9 cellular contexts compared by ENCODE assay signal in genomic region chr1:220748091-220748934, GRCh38. TPM values are rescaled to one million over a fixed set of nuclear protein-coding genes. Genes with fewer than 3 reads are reported as not detected.
DNase-seq lines count a peak whose midpoint lies in the region; ATAC-seq and TF ChIP-seq lines count a peak whose summit lies in the region.
"Had no signal": no experiment of that assay in that cellular context is flagged by ENCODE, and none has a peak within 500 bp of the region (broad histone marks: within the 10 kb centered on the region; RNA-seq: fewer than 3 reads in every experiment).

Gene MTARC2 (plus strand): TSS chr1:220748322. CDS start chr1:220748532, 210 bp downstream.

- H3K4me3 ChIP-seq in mesodermal cell (ENCODE audit: extremely low read depth, insufficient read depth, low read length, poor library complexity, severe bottlenecking) (peak within 1 kb of the TSS; percentile 45), thoracic aorta (peak within 1 kb of the TSS; percentile 77)

- H3K27ac ChIP-seq in mesodermal cell (ENCODE audit: low read depth, low read length, severe bottlenecking) (no peak within 1 kb of the TSS), thoracic aorta (peak within 1 kb of the TSS; percentile 82 to 84)
- H3K27ac ChIP-seq: BLaER1 treated with 17β-estradiol and CSF1 and Interleukin-3, amounts not matched to agents 10 nM and 100 nM had no signal

- 1% methylated on average over 42 to 68 of the region's 76 CpGs for WGBS in mesodermal cell (ENCODE audit: insufficient coverage in 2 of 2), 2 experiments

- no peaks in the 10 kb centered on the region for H3K4me1 ChIP-seq in mesodermal cell (ENCODE audit: control insufficient read depth, insufficient read depth, low read length, poor library complexity, severe bottlenecking)
- H3K4me1 ChIP-seq in thoracic aorta (ENCODE audit: control insufficient read depth in 1 of 2, low read depth in 2 of 2): peaks cover 11 to 46% of the 10 kb centered on the region in 2 donors
- H3K4me1 ChIP-seq: BLaER1 treated with 17β-estradiol and CSF1 and Interleukin-3, amounts not matched to agents 10 nM and 100 nM had no signal

- TF ChIP-seq CTCF in thoracic aorta (IDR thresholded peaks at IDR 0.05): no peak

- no peak for TF ChIP-seq EP300 in Ishikawa (IDR thresholded peaks at IDR 0.05; ENCODE audit: borderline replicate concordance)

- peak; percentile 71 to 79 for DNase-seq in NCI-H2081 (lab: John Stamatoyannopoulos, UW)
- no peak for DNase-seq in NCI-H2081 treated with DMSO at 0.1 percent for 48 hours (lab: John Stamatoyannopoulos, UW)
- peak; percentile 68 for DNase-seq in T1000 (lab: John Stamatoyannopoulos, UW)
- peak; percentile 56 for DNase-seq in thoracic aorta (ENCODE audit: low spot score)

- H3K9me3 ChIP-seq in mesodermal cell (ENCODE audit: control insufficient read depth, low read length): no peaks in the 10 kb centered on the region
- no peaks in the 10 kb centered on the region for H3K9me3 ChIP-seq in thoracic aorta

- no peak for TF ChIP-seq RAD21 in Ishikawa (IDR thresholded peaks at IDR 0.05; ENCODE audit: low read depth)

- ATAC-seq in GM21717 (IDR thresholded peaks at IDR 0.05; ENCODE audit: unreplicated experiment) (peak; percentile 88), esophagus mucosa (peak; percentile 77), thoracic aorta (ENCODE audit: insufficient number of reproducible peaks, low FRiP score, low read depth) (peak; percentile 81)

- H3K36me3 ChIP-seq in mesodermal cell (ENCODE audit: control insufficient read depth, insufficient read depth, low read length) (no peaks in the 10 kb centered on the region), thoracic aorta (no peaks in the 10 kb centered on the region)
- H3K36me3 ChIP-seq: BLaER1 treated with 17β-estradiol and CSF1 and Interleukin-3, amounts not matched to agents 10 nM and 100 nM had no signal

- no peaks in the 10 kb centered on the region for H3K27me3 ChIP-seq in thoracic aorta (replicated peaks; ENCODE audit: insufficient read depth)

TF ChIP-seq in Ishikawa, 13 proteins besides CTCF, POLR2A, EP300 and RAD21:
- peak; percentile 73 for TF ChIP-seq TAF1 (IDR thresholded peaks at IDR 0.05; ENCODE audit: low read depth)
- TF ChIP-seq TEAD4 (IDR thresholded peaks at IDR 0.05): no peak
- 0 out of 2 replicates have a peak, but pooled peaks have one; percentile 21 for TF ChIP-seq EGR1 (IDR thresholded peaks at IDR 0.05)
- TF ChIP-seq REST (IDR thresholded peaks at IDR 0.05; ENCODE audit: low read depth): no peak
- peak; percentile 76; the same call in 1 of the 2 replicates for TF ChIP-seq YY1 (IDR thresholded peaks at IDR 0.05; ENCODE audit: low read depth)
- peak; percentile 62 for TF ChIP-seq MAX (IDR thresholded peaks at IDR 0.05)
- peak; percentile 41; the same call in 1 of the 2 replicates for TF ChIP-seq ZBTB7A (IDR thresholded peaks at IDR 0.05; ENCODE audit: low read depth)

RNA-seq across cellular contexts. Expression of gene MTARC2, which starts in this region (rescaled TPM):
- total RNA-seq in esophagus mucosa (3.0 TPM), thoracic aorta (10 to 100 TPM; 30.4 to 32.1 TPM)
- polyA plus RNA-seq in mesodermal cell (2013, experiment 1 of 2): 2.7 TPM
- 2.0 TPM for polyA plus RNA-seq in mesodermal cell (2013, experiment 2 of 2)
